ENCODE assay signal across 8 cellular contexts in the genomic region with DNA sequence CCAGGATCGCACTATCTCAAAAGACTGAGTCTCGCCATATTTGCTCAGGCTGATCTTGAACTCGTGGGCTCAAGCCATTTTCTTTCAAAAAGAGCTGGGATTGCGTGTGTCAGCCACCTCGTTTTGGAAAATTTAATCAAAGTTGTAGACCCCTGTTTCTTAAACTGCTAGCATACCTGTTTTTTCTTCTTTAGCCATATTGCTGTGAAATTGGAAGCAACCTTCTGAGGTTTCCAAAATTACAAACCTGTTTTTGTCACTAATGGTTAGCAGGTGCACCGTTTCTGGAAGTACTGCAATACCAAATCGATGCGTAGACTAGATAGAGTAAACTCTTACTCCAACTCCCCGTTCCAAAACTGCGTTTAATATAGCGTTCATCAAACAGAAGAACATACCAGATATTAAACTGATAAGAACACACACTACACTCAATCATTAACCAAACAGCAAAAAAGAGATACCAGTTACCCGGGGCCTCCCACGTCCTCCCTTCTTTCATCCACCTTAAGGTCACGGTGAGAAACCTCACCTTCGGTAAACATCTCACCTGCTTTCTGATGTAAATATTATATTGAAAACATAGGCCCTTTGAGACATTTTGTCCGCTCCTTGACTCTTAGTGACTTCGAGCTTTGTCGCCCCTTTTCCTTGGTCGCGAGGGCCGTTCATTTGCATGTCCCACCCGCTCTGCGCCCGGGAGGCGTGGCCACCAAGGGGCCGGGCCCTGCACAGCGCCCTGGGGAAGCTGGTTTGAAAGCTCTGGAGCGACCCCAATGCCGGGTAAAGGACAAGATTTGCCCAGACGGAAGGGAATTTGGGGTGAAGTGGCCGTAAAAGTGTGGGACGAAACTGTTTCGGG. TPM values are rescaled to one million over a fixed set of nuclear protein-coding genes. Genes with fewer than 3 reads are reported as not detected.
DNase-seq lines count a peak whose midpoint lies in the region; ATAC-seq, FAIRE-seq and TF ChIP-seq lines count a peak whose summit lies in the region.

A gene (minus strand): TSS at position 462 of the 862 bp plus-strand sequence.

- 9 to 15% (median 9%) methylated on average over 32 to 33 of the region's 33 CpGs for WGBS in spleen, 5 donors

- peaks cover 5% of the 10 kb centered on the region for H3K9me3 ChIP-seq in WERI-Rb-1 (ENCODE audit: severe bottlenecking)
- H3K9me3 ChIP-seq in spleen: peaks cover 0 to 7% (median 0%) of the 10 kb centered on the region in 8 donors

- peak; percentile 98 for TF ChIP-seq POLR2A in GM18505 (IDR thresholded peaks at IDR 0.05; ENCODE audit: borderline replicate concordance, extremely low read depth, insufficient read depth, insufficient read length)
- TF ChIP-seq POLR2A in spleen (IDR thresholded peaks at IDR 0.05): peak in 1 of 3 donors; percentile 48

- peaks cover 0 to 19% (median 7%) of the 10 kb centered on the region in 6 donors for H3K4me1 ChIP-seq in spleen

- H3K36me3 ChIP-seq in WERI-Rb-1 (no peaks in the 10 kb centered on the region), bronchial epithelial cell (ENCODE audit: control insufficient read depth, insufficient read depth, low read length) (no peaks in the 10 kb centered on the region), spleen (no peaks in the 10 kb centered on the region)

- FAIRE-seq in bronchial epithelial cell (lab: Jason Lieb, UNC): no peak

- peak within 1 kb of the TSS; percentile 64 for H3K4me3 ChIP-seq in WERI-Rb-1 (ENCODE audit: low read depth, low read length)
- H3K4me3 ChIP-seq in bronchial epithelial cell (ENCODE audit: low read depth, low read length): peak within 1 kb of the TSS; percentile 81
- H3K4me3 ChIP-seq in spleen: peak within 1 kb of the TSS; percentile 55 to 81 (median 58)

- peak within 1 kb of the TSS; percentile 94 for H3K27ac ChIP-seq in WERI-Rb-1
- H3K27ac ChIP-seq in spleen: peak within 1 kb of the TSS; percentile 53 to 92 (median 82)

- ATAC-seq in GM18505 (IDR thresholded peaks at IDR 0.05; ENCODE audit: unreplicated experiment) (peak; percentile 85), HG02970 (IDR thresholded peaks at IDR 0.05; ENCODE audit: low FRiP score, unreplicated experiment) (peak; percentile 76)

- H3K27me3 ChIP-seq in WERI-Rb-1 (ENCODE audit: insufficient read depth, low read depth, severe bottlenecking) (no peaks in the 10 kb centered on the region), bronchial epithelial cell (ENCODE audit: control insufficient read depth, insufficient read depth, low read length) (no peaks in the 10 kb centered on the region), spleen (replicated peaks in 1 of 7) (no peaks in the 10 kb centered on the region)

- no peak for TF ChIP-seq CTCF in WERI-Rb-1 (IDR thresholded peaks at IDR 0.05; ENCODE audit: low read depth, low read length)
- no peak for TF ChIP-seq CTCF in bronchial epithelial cell (IDR thresholded peaks at IDR 0.05; ENCODE audit: insufficient read depth, low read length, severe bottlenecking)
- TF ChIP-seq CTCF in spleen (IDR thresholded peaks at IDR 0.05 in 8 of 11, conservative IDR thresholded peaks at IDR 0.05 in 3 of 11): peak in 2 of 11 experiments; percentile 13 to 33

- intact Hi-C loops in spleen (cut with DNase I; ENCODE audit: low total_unique reads): no loop called here

- DNase-seq in NCI-H2081 treated with DMSO at 0.1 percent for 48 hours (lab: John Stamatoyannopoulos, UW) (peak; percentile 81), WERI-Rb-1 (peak; percentile 39), bronchial epithelial cell (ENCODE audit: low read depth) (peak; percentile 90), iris pigment epithelial cell (ENCODE audit: low read depth) (peak; percentile 96), spleen (peak; percentile 93), NCI-H187 (lab: John Stamatoyannopoulos, UW) (no peak)

RNA-seq across cellular contexts. Expression of the gene that starts here (rescaled TPM):
- total RNA-seq in bronchial epithelial cell (26.9 TPM in 1 of 2 replicates, not detected in the other), spleen (10 to 100 TPM in 1 of 7 donors, 1 to 10 TPM in 3, not detected in 3; 3.5 to 11.6 (median 7.0) TPM)
- polyA plus RNA-seq in spleen: not detected

Comparison
In these comparisons a context has a peak if more than half of its experiments do, and no peak if none do; other contexts are left out.
1. DNase-seq: peak in NCI-H2081 treated with DMSO at 0.1 percent for 48 hours (single experiment), WERI-Rb-1 (single experiment), bronchial epithelial cell (single experiment), iris pigment epithelial cell (single experiment) and spleen (single experiment); none in NCI-H187 (0 of 2).
2. Peak in every context shown above with its lines, with median percentiles within 50 percentile points of each other: H3K4me3 ChIP-seq.